ENCODE assay signal across 17 cellular contexts in the genomic region with DNA sequence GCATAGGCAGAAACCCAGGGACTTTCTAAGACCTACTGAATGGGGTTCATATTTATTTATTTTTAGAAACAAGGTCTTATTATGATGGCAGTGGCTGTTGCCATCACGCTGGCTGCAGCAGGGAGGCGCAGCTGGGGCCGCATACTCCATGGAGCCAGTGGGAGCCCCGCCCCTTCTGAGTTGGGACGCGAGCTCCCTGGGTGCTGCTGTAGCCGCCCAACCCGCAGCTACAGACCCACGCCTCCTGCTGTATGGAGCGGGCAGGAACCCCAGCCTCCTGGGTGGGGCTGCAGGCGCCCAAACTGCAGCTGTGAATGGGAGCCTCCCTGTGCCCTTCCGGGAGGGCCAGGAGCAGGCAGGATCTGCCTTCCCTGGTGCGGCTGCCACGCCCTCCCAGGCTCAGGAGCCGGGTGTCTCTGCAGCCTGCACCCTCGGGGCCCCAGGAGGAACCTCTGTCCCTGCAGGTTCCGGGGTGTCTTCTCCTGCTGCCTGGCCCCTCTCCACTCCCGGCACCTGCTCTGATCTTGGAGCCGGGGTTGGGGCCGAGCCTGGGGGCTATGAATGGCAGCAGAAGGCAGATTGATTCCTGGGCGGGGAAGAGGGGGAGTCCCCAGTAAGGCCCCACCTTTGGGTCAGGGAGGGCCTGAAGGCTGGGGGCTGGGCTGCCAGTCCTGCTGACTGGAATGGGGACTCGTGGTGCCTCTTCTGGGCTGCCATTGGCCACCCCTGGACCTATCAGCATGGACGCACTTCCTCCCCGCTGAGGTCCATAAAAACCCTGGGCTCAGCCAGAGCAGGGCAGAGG.
DNase-seq lines count a peak whose midpoint lies in the region; ATAC-seq lines count a peak whose summit lies in the region.
"Had no signal": no experiment of that assay in that cellular context is flagged by ENCODE, and none has a peak within 500 bp of the region (broad histone marks: within the 10 kb centered on the region; RNA-seq: fewer than 3 reads in every experiment).

No MANE protein-coding gene starts in this region.

- H3K4me3 Mint-ChIP-seq in T-cell = no peak overlapping the region
- H3K4me3 Mint-ChIP-seq: activated naive CD4-positive, alpha-beta T cell treated with anti-CD3 and anti-CD28 coated beads, Interleukin-2, amount 10 ng/mL, durations not matched to agents 7 days and 5 days; mesothelial cell of epicardium had no signal

- H3K4me1 ChIP-seq in HAP-1 = no peaks in the 10 kb centered on the region
- H3K4me1 ChIP-seq: psoas muscle had no signal

- DNase-seq in 8988T (peak; percentile 33), HAP-1 (ENCODE audit: low spot score in 2 of 2) (peak; percentile 31 to 72), SK-MEL-5 (ENCODE audit: low read depth, low spot score) (peak; percentile 71), islet precursor cell (peak; percentile 77), HuH-7 (ENCODE audit: low spot score) (no peak), T-cell (no peak)
- DNase-seq in stimulated activated CD8-positive, alpha-beta memory T cell treated with anti-CD3 and anti-CD28 coated beads, Interleukin-4, amount 100 ng/mL, for 48 hours = no peak
- DNase-seq: activated naive CD4-positive, alpha-beta T cell treated with anti-CD3 and anti-CD28 coated beads, Interleukin-2, amount 10 ng/mL, durations not matched to agents 7 days and 5 days; BE2C; central memory CD4-positive, alpha-beta T cell; EL; NCI-H187; psoas muscle; stimulated activated CD4-positive, alpha-beta T cell treated with anti-CD3 and anti-CD28 coated beads, Interleukin-4, amount 100 ng/mL, for 1 hour; stimulated activated naive CD4-positive, alpha-beta T cell treated with Interleukin-2 at 50 U/mL for 16 hours had no signal

- in situ Hi-C loops in HAP-1 (cut with MboI; ENCODE audit: low sequenced_read_pairs) = no loop called here
- in situ Hi-C loops in SK-MEL-5 (cut with HindIII; ENCODE audit: low pct_unique_long_range_greater_than_20kb, low sequenced_read_pairs) = no loop called here

- H3K27me3 Mint-ChIP-seq in T-cell = peaks cover 12 to 18% of the 10 kb centered on the region in 2 donors

- POLR2A ChIA-PET in T-cell (lab: Charles Lee) = no interaction called here

- H3K9me3 Mint-ChIP-seq in T-cell = no peaks in the 10 kb centered on the region
- H3K9me3 Mint-ChIP-seq: activated naive CD4-positive, alpha-beta T cell treated with anti-CD3 and anti-CD28 coated beads, Interleukin-2, amount 10 ng/mL, durations not matched to agents 7 days and 5 days; mesothelial cell of epicardium had no signal

- H3K36me3 ChIP-seq in HAP-1 (replicated peaks) = no peaks in the 10 kb centered on the region
- H3K36me3 ChIP-seq: BE2C had no signal

- H3K36me3 Mint-ChIP-seq in T-cell = no peaks in the 10 kb centered on the region
- H3K36me3 Mint-ChIP-seq: activated naive CD4-positive, alpha-beta T cell treated with anti-CD3 and anti-CD28 coated beads, Interleukin-2, amount 10 ng/mL, durations not matched to agents 7 days and 5 days; mesothelial cell of epicardium had no signal

- H3K27me3 ChIP-seq in HAP-1 (ENCODE audit: low read depth) = no peaks in the 10 kb centered on the region
- H3K27me3 ChIP-seq: BE2C had no signal

- peaks cover 6% of the 10 kb centered on the region; the same call in 1 of the 2 replicates for H3K9me3 ChIP-seq in HAP-1
- H3K9me3 ChIP-seq: BE2C, psoas muscle had no signal

- ATAC-seq in GM21526 (IDR thresholded peaks at IDR 0.05; ENCODE audit: low FRiP score, unreplicated experiment) (no peak), T-cell (replicated peaks in 1 of 4) (no peak)

- H3K4me3 ChIP-seq in HAP-1 = no peak overlapping the region
- H3K4me3 ChIP-seq: psoas muscle had no signal

- H3K4me1 Mint-ChIP-seq in T-cell = no peaks in the 10 kb centered on the region
- H3K4me1 Mint-ChIP-seq: activated naive CD4-positive, alpha-beta T cell treated with anti-CD3 and anti-CD28 coated beads, Interleukin-2, amount 10 ng/mL, durations not matched to agents 7 days and 5 days had no signal

- no peak overlapping the region for H3K27ac Mint-ChIP-seq in T-cell
- H3K27ac Mint-ChIP-seq: activated naive CD4-positive, alpha-beta T cell treated with anti-CD3 and anti-CD28 coated beads, Interleukin-2, amount 10 ng/mL, durations not matched to agents 7 days and 5 days; mesothelial cell of epicardium had no signal

- CTCF ChIA-PET in T-cell (lab: Charles Lee) = no interaction called here

Comparison
In these comparisons a context has a peak if more than half of its experiments do, and no peak if none do; other contexts are left out.
1. DNase-seq: peak in 8988T (single experiment), HAP-1 (2 of 2), SK-MEL-5 (single experiment) and islet precursor cell (single experiment); none in HuH-7 (single experiment), T-cell (0 of 34) and stimulated activated CD8-positive, alpha-beta memory T cell treated with anti-CD3 and anti-CD28 coated beads, Interleukin-4, amount 100 ng/mL, for 48 hours (single experiment).